Comparison of ENCODE assay signal across 8 cellular contexts in the genomic region with DNA sequence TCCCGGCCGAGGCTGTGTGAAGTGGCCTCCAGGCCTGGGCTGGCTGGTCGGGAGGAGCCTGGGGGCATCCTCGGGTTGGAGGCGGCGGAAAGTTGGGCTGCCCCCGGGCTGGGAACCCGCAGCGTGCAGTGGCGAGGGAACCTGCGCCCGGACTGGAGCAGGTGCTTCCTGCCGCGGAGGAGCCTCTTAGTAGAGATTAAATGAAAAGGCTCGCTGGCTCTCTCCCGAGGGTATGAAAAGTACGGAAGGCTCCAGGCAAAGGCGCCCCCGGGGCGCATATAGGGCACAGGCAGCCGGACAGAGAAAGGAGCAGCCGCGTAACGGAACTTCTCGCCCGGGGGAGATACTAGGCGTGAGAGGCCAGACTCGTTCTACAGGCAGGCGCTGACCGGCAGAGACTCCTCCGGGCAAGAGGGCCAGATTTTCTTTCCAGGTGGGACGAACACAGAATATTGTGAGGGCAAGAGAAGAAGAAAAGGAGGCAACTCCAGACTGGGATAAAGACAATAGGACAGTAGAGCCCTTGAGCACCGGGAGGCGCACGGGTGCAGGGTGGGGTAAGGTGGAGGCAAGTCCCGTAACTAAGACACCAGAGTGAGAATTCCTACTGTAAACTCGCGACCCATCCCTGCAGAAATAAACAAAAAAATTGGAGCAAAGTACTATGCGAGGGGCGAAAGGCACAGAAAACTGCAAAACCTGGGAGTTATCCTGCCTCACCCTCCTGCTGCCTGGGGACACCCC. TPM values are rescaled to one million over a fixed set of nuclear protein-coding genes. Genes with fewer than 3 reads are reported as not detected.
DNase-seq lines count a peak whose midpoint lies in the region; TF ChIP-seq lines count a peak whose summit lies in the region.

No MANE protein-coding gene starts in this region.

- peaks cover 10% of the 10 kb centered on the region for H3K27me3 Mint-ChIP-seq in neural crest cell (ENCODE audit: low read depth)

- H3K4me1 ChIP-seq in A673 (ENCODE audit: insufficient read depth, low read length, poor library complexity, severe bottlenecking): peaks cover 4% of the 10 kb centered on the region
- H3K4me1 ChIP-seq in SJSA1 (replicated peaks): peaks cover 18% of the 10 kb centered on the region

- H3K9me3 Mint-ChIP-seq in neural crest cell: no peaks in the 10 kb centered on the region

- BruUV-seq in A673 (replicated peaks; lab: Mats Ljungman, UMichigan): no TSS peak

- H3K4me1 Mint-ChIP-seq in neural crest cell: peaks cover 48% of the 10 kb centered on the region

- H3K9me3 ChIP-seq in A673 (ENCODE audit: low read depth, low read length, poor library complexity, severe bottlenecking) (no peaks in the 10 kb centered on the region), SJSA1 (replicated peaks) (no peaks in the 10 kb centered on the region)

- H3K36me3 ChIP-seq in A673 (ENCODE audit: insufficient read depth, low read length, poor library complexity, severe bottlenecking): no peaks in the 10 kb centered on the region
- peaks cover 11% of the 10 kb centered on the region for H3K36me3 ChIP-seq in SJSA1

- H3K27ac ChIP-seq in A673 (ENCODE audit: low read depth, low read length, poor library complexity, severe bottlenecking) (no peak overlapping the region), SJSA1 (no peak overlapping the region)

- DNase-seq in A673 (ENCODE audit: low spot score) (peak; percentile 35), GM20000 (ENCODE audit: low spot score) (peak; percentile 35), SJSA1 (ENCODE audit: low read depth in 1 of 2, low spot score in 2 of 2) (peak in 1 of 2 experiments; percentile 57), fibroblast of mammary gland (ENCODE audit: low read depth) (peak; percentile 24), neural crest cell (ENCODE audit: low read depth, low spot score) (peak; percentile 39), NAMALWA (ENCODE audit: low spot score) (no peak), HUDEP-2 (lab: John Stamatoyannopoulos, UW; ENCODE audit: unreplicated experiment in 76 of 76) (no peak), HPDE6-E6E7 (ENCODE audit: extremely low spot score) (no peak)

- peak overlapping the region; percentile 99 for H3K27ac Mint-ChIP-seq in neural crest cell (ENCODE audit: unreplicated experiment)

- CTCF ChIA-PET in A673 (lab: Charles Lee): no interaction called here

- intact Hi-C loops in A673 (cut with micrococcal nuclease; ENCODE audit: unreplicated experiment): no loop called here

- peak overlapping the region; percentile 97 for H3K4me3 Mint-ChIP-seq in neural crest cell

- H3K27me3 ChIP-seq in A673 (replicated peaks; ENCODE audit: insufficient read depth, low read depth, low read length, poor library complexity) (peaks cover 72% of the 10 kb centered on the region), SJSA1 (replicated peaks) (no peaks in the 10 kb centered on the region)

- H3K36me3 Mint-ChIP-seq in neural crest cell (ENCODE audit: low read depth): peaks cover 4% of the 10 kb centered on the region

- H3K4me3 ChIP-seq in A673 (ENCODE audit: low read depth, low read length, poor library complexity, severe bottlenecking) (peak overlapping the region; percentile 51), SJSA1 (peak overlapping the region; percentile 93), fibroblast of mammary gland (ENCODE audit: control insufficient read depth, low read depth, low read length) (peak overlapping the region; percentile 78)

- POLR2A ChIA-PET in A673 (lab: Charles Lee; ENCODE audit: low non-redundant PET): no interaction called here

- TF ChIP-seq CTCF in A673 (conservative IDR thresholded peaks at IDR 0.05; ENCODE audit: low read depth, low read length): no peak
- no peak for TF ChIP-seq CTCF in GM20000 (IDR thresholded peaks at IDR 0.05; ENCODE audit: extremely low read depth, missing control alignments)
- TF ChIP-seq CTCF in fibroblast of mammary gland (conservative IDR thresholded peaks at IDR 0.05; ENCODE audit: control insufficient read depth, insufficient read depth, low read depth, low read length): no peak
- no peak for TF ChIP-seq CTCF in neural crest cell (conservative IDR thresholded peaks at IDR 0.05)

RNA-seq across cellular contexts. Expression of a gene that starts 0.8 kb away (rescaled TPM):
- 15.0 and 30.2 TPM in 2 replicates for total RNA-seq in A673 (2021)
- 47.2 and 75.7 TPM in 2 replicates for total RNA-seq in SJSA1 (2014; rRNA removed; shearing (Covaris generic))
- 234 and 238 TPM in 2 replicates for total RNA-seq in neural crest cell

Comparison
In these comparisons a context has a peak if more than half of its experiments do, and no peak if none do; other contexts are left out.
1. DNase-seq: peak in A673 (single experiment), GM20000 (single experiment), fibroblast of mammary gland (single experiment) and neural crest cell (single experiment); none in NAMALWA (single experiment), HUDEP-2 (0 of 76) and HPDE6-E6E7 (single experiment).
2. Peak in every context shown above with its lines, with median percentiles within 50 percentile points of each other: H3K4me3 ChIP-seq.